Comparison of ENCODE assay signal across 16 cellular contexts in the genomic region with DNA sequence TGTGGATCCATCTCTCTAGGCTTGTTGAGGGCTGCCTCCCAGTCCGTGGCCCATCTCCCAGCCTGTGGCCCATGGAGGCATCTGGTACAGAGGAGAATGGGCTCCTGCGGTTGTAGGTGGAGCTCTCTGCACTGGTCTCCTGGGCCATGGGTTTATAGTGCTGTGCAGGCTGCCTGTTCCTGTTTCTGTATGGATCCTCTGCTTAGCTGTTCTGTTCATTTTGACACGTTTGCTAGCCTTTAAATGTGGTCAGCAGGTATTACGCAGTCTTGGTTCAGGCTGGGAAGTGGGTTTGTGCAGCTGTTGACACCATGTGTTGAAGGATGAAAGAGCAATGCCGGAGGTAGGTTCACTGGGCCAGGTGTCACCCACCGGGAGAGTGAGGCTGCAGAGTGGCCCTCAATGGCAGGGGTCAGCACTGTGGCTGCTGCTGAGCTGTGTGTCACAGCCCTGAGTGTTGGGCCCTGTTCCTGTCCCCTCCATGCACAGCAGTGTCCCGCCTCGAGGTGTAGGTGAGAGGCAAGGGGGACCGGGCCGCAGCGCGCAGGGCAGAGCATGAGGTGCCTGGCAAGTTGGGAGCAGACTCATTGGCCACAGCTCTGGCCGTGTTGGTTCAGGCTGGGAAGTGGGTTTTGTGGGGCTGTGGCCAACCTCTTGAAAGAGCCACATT. TPM values are rescaled to one million over a fixed set of nuclear protein-coding genes. Genes with fewer than 3 reads are reported as not detected.
DNase-seq lines count a peak whose midpoint lies in the region; ATAC-seq and TF ChIP-seq lines count a peak whose summit lies in the region.
"Had no signal": no experiment of that assay in that cellular context is flagged by ENCODE, and none has a peak within 500 bp of the region (broad histone marks: within the 10 kb centered on the region; RNA-seq: fewer than 3 reads in every experiment).

No MANE protein-coding gene starts in this region.

- H3K9me3 ChIP-seq in smooth muscle cell (replicated peaks; ENCODE audit: low read depth), result no peaks in the 10 kb centered on the region

- no peaks in the 10 kb centered on the region for H3K36me3 ChIP-seq in smooth muscle cell (ENCODE audit: low read depth)

- H3F3A ChIP-seq in smooth muscle cell (ENCODE audit: low read depth), result no peaks in the 10 kb centered on the region

- H4K20me1 ChIP-seq in smooth muscle cell (ENCODE audit: low read depth), result peaks cover 48% of the 10 kb centered on the region

- peak; percentile 82 for ATAC-seq in stimulated activated effector memory CD8-positive, alpha-beta T cell treated with anti-CD3 and anti-CD28 coated beads, Interleukin-12 subunit alpha, Interleukin-12 subunit beta, amount 100 ng/mL, for 72 hours

- peaks cover 25% of the 10 kb centered on the region for H3K36me3 Mint-ChIP-seq in activated CD4-positive, alpha-beta T cell treated with anti-CD3 and anti-CD28 coated beads, Interleukin-2, amount 10 ng/mL, durations not matched to agents 7 days and 5 days (ENCODE audit: low read depth)
- peaks cover 16% of the 10 kb centered on the region for H3K36me3 Mint-ChIP-seq in stimulated activated effector memory CD8-positive, alpha-beta T cell treated with anti-CD3 and anti-CD28 coated beads, Interleukin-12 subunit alpha, Interleukin-12 subunit beta, amount 100 ng/mL, for 72 hours

- peaks cover 38% of the 10 kb centered on the region for H3K4me1 Mint-ChIP-seq in activated CD4-positive, alpha-beta T cell treated with anti-CD3 and anti-CD28 coated beads, Interleukin-2, amount 10 ng/mL, durations not matched to agents 7 days and 5 days
- peaks cover 36% of the 10 kb centered on the region for H3K4me1 Mint-ChIP-seq in stimulated activated effector memory CD8-positive, alpha-beta T cell treated with anti-CD3 and anti-CD28 coated beads, Interleukin-12 subunit alpha, Interleukin-12 subunit beta, amount 100 ng/mL, for 72 hours

- TF ChIP-seq CTCF in smooth muscle cell (IDR thresholded peaks at IDR 0.05; ENCODE audit: borderline replicate concordance, insufficient read depth, poor library complexity, severe bottlenecking), result no peak

- DNase-seq in activated CD4-positive, alpha-beta T cell treated with anti-CD3 and anti-CD28 coated beads, Interleukin-2, amount 10 ng/mL, durations not matched to agents 7 days and 5 days, result peak; percentile 63
- no peak for DNase-seq in activated CD4-positive, alpha-beta T cell treated with anti-CD3 and anti-CD28 coated beads for 1 hour
- DNase-seq in NCI-H2107 treated with DMSO at 0.1 percent for 48 hours (lab: John Stamatoyannopoulos, UW; ENCODE audit: unreplicated experiment) (peak; percentile 89), caudate nucleus (lab: John Stamatoyannopoulos, UW) (no peak), smooth muscle cell (lab: John Stamatoyannopoulos, UW; ENCODE audit: unreplicated experiment) (no peak), OCI-M2 (lab: John Stamatoyannopoulos, UW; ENCODE audit: unreplicated experiment) (no peak), putamen (ENCODE audit: low spot score) (no peak)
- DNase-seq in stimulated activated effector memory CD8-positive, alpha-beta T cell treated with anti-CD3 and anti-CD28 coated beads, Interleukin-12 subunit alpha, Interleukin-12 subunit beta, amount 100 ng/mL, for 72 hours (ENCODE audit: low spot score in 2 of 2), result no peak
- DNase-seq: HFFc6; NCI-H524; stimulated activated CD4-positive, alpha-beta T cell treated with anti-CD3 and anti-CD28 coated beads, Interleukin-12 subunit alpha, Interleukin-12 subunit beta, amount 100 ng/mL, for 4 hours had no signal

- no peaks in the 10 kb centered on the region for H3K27me3 ChIP-seq in smooth muscle cell (ENCODE audit: low read depth)

- H3K4me2 ChIP-seq in smooth muscle cell, result no peak overlapping the region

- peak overlapping the region; percentile 86 for H3K27ac Mint-ChIP-seq in activated CD4-positive, alpha-beta T cell treated with anti-CD3 and anti-CD28 coated beads, Interleukin-2, amount 10 ng/mL, durations not matched to agents 7 days and 5 days
- H3K27ac Mint-ChIP-seq in stimulated activated effector memory CD8-positive, alpha-beta T cell treated with anti-CD3 and anti-CD28 coated beads, Interleukin-12 subunit alpha, Interleukin-12 subunit beta, amount 100 ng/mL, for 72 hours, result peak overlapping the region; percentile 43
- H3K27ac Mint-ChIP-seq: HFFc6, type B pancreatic cell had no signal

- H3K4me3 ChIP-seq in smooth muscle cell, result no peak overlapping the region
- H3K4me3 ChIP-seq: lung had no signal

- POLR2A ChIA-PET in activated CD4-positive, alpha-beta T cell treated with anti-CD3 and anti-CD28 coated beads, Interleukin-2, amount 10 ng/mL, durations not matched to agents 7 days and 5 days (lab: Charles Lee), result interaction anchor here (1.1 kb wide), 1 partner anchor 8 kb away, joined by 3 read pairs; no protein-coding TSS in a partner anchor

- H3K4me3 Mint-ChIP-seq in activated CD4-positive, alpha-beta T cell treated with anti-CD3 and anti-CD28 coated beads, Interleukin-2, amount 10 ng/mL, durations not matched to agents 7 days and 5 days, result no peak overlapping the region
- H3K4me3 Mint-ChIP-seq in stimulated activated effector memory CD8-positive, alpha-beta T cell treated with anti-CD3 and anti-CD28 coated beads, Interleukin-12 subunit alpha, Interleukin-12 subunit beta, amount 100 ng/mL, for 72 hours, result peak overlapping the region; percentile 23
- H3K4me3 Mint-ChIP-seq: HFFc6, type B pancreatic cell had no signal

- H3K4me1 ChIP-seq in smooth muscle cell (ENCODE audit: low read depth), result peaks cover 6% of the 10 kb centered on the region

- 98% methylated on average over 13 of the region's 13 CpGs for WGBS in smooth muscle cell (ENCODE audit: low lambda C conversion rate)

- no peak overlapping the region for H2AFZ ChIP-seq in smooth muscle cell (ENCODE audit: low read depth)

- H3K27me3 Mint-ChIP-seq in activated CD4-positive, alpha-beta T cell treated with anti-CD3 and anti-CD28 coated beads, Interleukin-2, amount 10 ng/mL, durations not matched to agents 7 days and 5 days, result no peaks in the 10 kb centered on the region
- H3K27me3 Mint-ChIP-seq: type B pancreatic cell had no signal

- H3K27ac ChIP-seq in caudate nucleus (ENCODE audit: low read depth, low read length) (peak overlapping the region; percentile 33), smooth muscle cell (ENCODE audit: low read depth) (no peak overlapping the region)

- no peak overlapping the region for H3K9ac ChIP-seq in smooth muscle cell (ENCODE audit: low read depth)

- CTCF ChIA-PET in activated CD4-positive, alpha-beta T cell treated with anti-CD3 and anti-CD28 coated beads, Interleukin-2, amount 10 ng/mL, durations not matched to agents 7 days and 5 days (lab: Charles Lee), result interaction anchor here (0.5 to 2.1 kb wide), 4 partner anchors 8 to 187 kb away, joined by 3 to 7 read pairs (median 3); no protein-coding TSS in a partner anchor

- H3K9me3 Mint-ChIP-seq in activated CD4-positive, alpha-beta T cell treated with anti-CD3 and anti-CD28 coated beads, Interleukin-2, amount 10 ng/mL, durations not matched to agents 7 days and 5 days, result no peaks in the 10 kb centered on the region
- no peaks in the 10 kb centered on the region for H3K9me3 Mint-ChIP-seq in stimulated activated effector memory CD8-positive, alpha-beta T cell treated with anti-CD3 and anti-CD28 coated beads, Interleukin-12 subunit alpha, Interleukin-12 subunit beta, amount 100 ng/mL, for 72 hours
- H3K9me3 Mint-ChIP-seq: HFFc6, type B pancreatic cell had no signal

- H3K79me2 ChIP-seq in smooth muscle cell (ENCODE audit: low read depth), result no peaks in the 10 kb centered on the region

RNA-seq across cellular contexts. Expression of a gene that starts 39.0 kb away (rescaled TPM):
- 10 to 100 TPM; 30.3 TPM for total RNA-seq in activated CD4-positive, alpha-beta T cell treated with anti-CD3 and anti-CD28 coated beads, Interleukin-2, amount 10 ng/mL, durations not matched to agents 7 days and 5 days
- total RNA-seq in smooth muscle cell, result 26.2 and 27.6 TPM in 2 replicates
- polyA plus RNA-seq in smooth muscle cell, result 35.6 and 42.4 TPM in 2 replicates

RNA-seq across cellular contexts. Expression of a gene that starts 39.1 kb away (rescaled TPM):
- total RNA-seq in activated CD4-positive, alpha-beta T cell treated with anti-CD3 and anti-CD28 coated beads, Interleukin-2, amount 10 ng/mL, durations not matched to agents 7 days and 5 days, result 10 to 100 TPM; 15.4 to 20.0 TPM
- 8.5 and 9.0 TPM in 2 replicates for total RNA-seq in smooth muscle cell
- polyA plus RNA-seq in smooth muscle cell, result 19.5 and 22.4 TPM in 2 replicates

RNA-seq across cellular contexts. Expression of a gene that starts 41.3 kb away (rescaled TPM):
- total RNA-seq in activated CD4-positive, alpha-beta T cell treated with anti-CD3 and anti-CD28 coated beads, Interleukin-2, amount 10 ng/mL, durations not matched to agents 7 days and 5 days, result not detected
- total RNA-seq in smooth muscle cell, result not detected in 2 replicates
- polyA plus RNA-seq in smooth muscle cell, result not detected in 2 replicates
- total RNA-seq: HFFc6; lung; osteocyte; T-helper 2 cell treated with Interferon-gamma antibody and Interleukin-4, amounts not matched to agents 100 ng/mL and 5 ng/mL, for 36 hours had no signal
- polyA plus RNA-seq: AG04450, lung had no signal

Comparison
In these comparisons a context has a peak if more than half of its experiments do, and no peak if none do; other contexts are left out.
1. DNase-seq: peak in activated CD4-positive, alpha-beta T cell treated with anti-CD3 and anti-CD28 coated beads, Interleukin-2, amount 10 ng/mL, durations not matched to agents 7 days and 5 days (single experiment) and NCI-H2107 treated with DMSO at 0.1 percent for 48 hours (single experiment); none in activated CD4-positive, alpha-beta T cell treated with anti-CD3 and anti-CD28 coated beads for 1 hour (single experiment), caudate nucleus (0 of 61), stimulated activated effector memory CD8-positive, alpha-beta T cell treated with anti-CD3 and anti-CD28 coated beads, Interleukin-12 subunit alpha, Interleukin-12 subunit beta, amount 100 ng/mL, for 72 hours (0 of 2), smooth muscle cell (single experiment), OCI-M2 (single experiment) and putamen (single experiment).